9 cellular contexts compared by ENCODE assay signal in genomic region chr1:225919906-225920305, GRCh38. TPM values are rescaled to one million over a fixed set of nuclear protein-coding genes. Genes with fewer than 3 reads are reported as not detected.
DNase-seq lines count a peak whose midpoint lies in the region; ATAC-seq and TF ChIP-seq lines count a peak whose summit lies in the region.
"Had no signal": no experiment of that assay in that cellular context is flagged by ENCODE, and none has a peak within 500 bp of the region (broad histone marks: within the 10 kb centered on the region; RNA-seq: fewer than 3 reads in every experiment).

No MANE protein-coding gene starts in this region.

- 4 to 22% methylated on average over 4 to 5 of the region's 5 CpGs for WGBS in body of pancreas, 2 donors
- WGBS in lung, 2 donors, result 7 to 23% methylated on average over 5 of the region's 5 CpGs

- TF ChIP-seq CTCF in body of pancreas (IDR thresholded peaks at IDR 0.05) (no peak), lung (IDR thresholded peaks at IDR 0.05; ENCODE audit: control extremely low read depth, extremely low read depth) (no peak), GM13976 (IDR thresholded peaks at IDR 0.05; ENCODE audit: borderline replicate concordance, control extremely low read depth, extremely low read depth, insufficient read depth, missing control alignments) (no peak)

- peaks cover 55% of the 10 kb centered on the region for H3K4me1 ChIP-seq in body of pancreas
- peaks cover 0 to 16% of the 10 kb centered on the region in 2 donors for H3K4me1 ChIP-seq in lung (ENCODE audit: control insufficient read depth in 2 of 2, insufficient read depth in 2 of 2, low read length in 2 of 2)

- no peaks in the 10 kb centered on the region for H3K9me3 ChIP-seq in body of pancreas
- H3K9me3 ChIP-seq in lung (ENCODE audit: control insufficient read depth in 2 of 2, insufficient read depth in 1 of 2, low read length in 1 of 2), result peaks cover 0 to 2% of the 10 kb centered on the region in 2 donors
- H3K9me3 ChIP-seq: mucosa of descending colon had no signal

- H3K4me3 ChIP-seq in body of pancreas, result no peak overlapping the region
- H3K4me3 ChIP-seq in lung, result no peak overlapping the region
- H3K4me3 ChIP-seq: mucosa of descending colon had no signal

- DNase-seq in DMS79 treated with DMSO at 0.1 percent for 48 hours (lab: John Stamatoyannopoulos, UW) (peak; percentile 37), NCI-H2081 (lab: John Stamatoyannopoulos, UW) (peak; percentile 82 to 92), body of pancreas (peak; percentile 86 to 95 (median 94)), lung (ENCODE audit: low spot score) (peak; percentile 59), NCI-H82 (lab: John Stamatoyannopoulos, UW) (no peak), GM13976 (ENCODE audit: low spot score) (no peak)
- no peak for DNase-seq in NK-92 treated with Interleukin-12 subunit alpha and Interleukin-12 subunit beta, amount 100 ng/mL, for 24 hours (lab: John Stamatoyannopoulos, UW)

- intact Hi-C loops in body of pancreas (cut with DNase I), result no loop called here

- H3K27me3 ChIP-seq in body of pancreas (no peaks in the 10 kb centered on the region), lung (ENCODE audit: control insufficient read depth, insufficient read depth) (no peaks in the 10 kb centered on the region)

- ATAC-seq in body of pancreas (peak; percentile 51), lung (ENCODE audit: insufficient read depth, low FRiP score) (no peak), GM19395 (IDR thresholded peaks at IDR 0.05; ENCODE audit: unreplicated experiment) (no peak)
- ATAC-seq: mucosa of descending colon had no signal

- in situ Hi-C loops in GM13976 (cut with MboI; ENCODE audit: low sequenced_read_pairs, unreplicated experiment), result no loop called here

- H3K36me3 ChIP-seq in body of pancreas (replicated peaks in 1 of 2; ENCODE audit: insufficient read depth in 1 of 2, low read depth in 2 of 2), result no peaks in the 10 kb centered on the region
- H3K36me3 ChIP-seq in lung (ENCODE audit: control insufficient read depth in 2 of 2, insufficient read depth in 2 of 2, low read length in 2 of 2), result peaks cover 0 to 25% of the 10 kb centered on the region in 2 donors

- H3K27ac ChIP-seq in body of pancreas, result peak overlapping the region; percentile 55 to 98 (median 87)
- H3K27ac ChIP-seq in lung (ENCODE audit: low read depth in 1 of 2, low read length in 1 of 2), result peak overlapping the region in 1 of 2 donors; percentile 9

- no peak for TF ChIP-seq POLR2A in body of pancreas (IDR thresholded peaks at IDR 0.05)

RNA-seq across cellular contexts. Expression of gene PYCR2, which starts 4.1 kb away (rescaled TPM):
- total RNA-seq in body of pancreas (10 to 100 TPM; 34.2 to 52.4 TPM), lung (10 to 100 TPM; 32.6 to 85.4 TPM)
- 100 to 1,000 TPM in 1 of 2 donors, 10 to 100 TPM in 1; 84.1 to 105 TPM for polyA plus RNA-seq in lung

RNA-seq across cellular contexts. Expression of gene LEFTY2, which starts 21.1 kb away (rescaled TPM):
- 1 to 10 TPM in 1 of 2 donors, under 1 TPM in 1; 0.99 to 8.0 TPM for total RNA-seq in body of pancreas
- under 1 TPM; 0.48 to 0.52 TPM for total RNA-seq in lung
- polyA plus RNA-seq in lung, result under 1 TPM; 0.11 to 0.22 TPM

RNA-seq across cellular contexts. Expression of gene LEFTY1, which starts 31.0 kb away (rescaled TPM):
- total RNA-seq in body of pancreas (100 to 1,000 TPM; 138 to 153 TPM), lung (1 to 10 TPM in 1 of 2 donors, under 1 TPM in 1; 0.40 to 2.1 TPM)
- under 1 TPM; 0.12 to 0.29 TPM for polyA plus RNA-seq in lung

RNA-seq across cellular contexts. Expression of gene TMEM63A, which starts 37.7 kb away (rescaled TPM):
- 100 to 1,000 TPM; 129 to 217 TPM for total RNA-seq in body of pancreas
- total RNA-seq in lung, result 100 to 1,000 TPM in 1 of 2 donors, 10 to 100 TPM in 1; 95.5 to 108 TPM
- 10 to 100 TPM; 26.1 to 50.6 TPM for polyA plus RNA-seq in lung

Comparison
In these comparisons a context has a peak if more than half of its experiments do, and no peak if none do; other contexts are left out.
1. DNase-seq: peak in DMS79 treated with DMSO at 0.1 percent for 48 hours (single experiment), NCI-H2081 (2 of 2), body of pancreas (4 of 4) and lung (single experiment); none in NCI-H82 (single experiment), GM13976 (single experiment) and NK-92 treated with Interleukin-12 subunit alpha and Interleukin-12 subunit beta, amount 100 ng/mL, for 24 hours (single experiment).
2. RNA of gene LEFTY1, which starts 31.0 kb away (total RNA-seq): 138 to 153 TPM in body of pancreas; 0.40 to 2.1 TPM in lung; every median in the first group is over 10 times any median in the second.